ENCODE assay signal across 20 cellular contexts in the genomic region with DNA sequence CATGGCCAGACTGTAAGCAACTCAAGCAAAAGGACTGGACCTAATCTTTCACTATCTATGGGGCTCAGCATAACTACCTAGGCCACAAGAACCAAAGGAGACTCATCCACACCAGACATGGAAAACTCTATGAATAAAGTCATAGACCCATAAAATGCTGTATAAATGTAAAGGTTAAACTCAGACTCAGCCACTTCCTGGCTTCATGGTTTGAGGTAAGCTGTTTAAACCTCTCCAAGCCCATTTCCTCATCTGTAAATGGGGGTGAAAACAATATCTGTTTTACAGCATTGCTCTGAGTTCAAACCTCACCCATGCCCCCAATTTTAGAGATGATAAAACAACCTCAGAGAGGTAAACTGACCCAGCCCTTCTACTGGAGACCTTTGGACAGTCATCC. TPM values are rescaled to one million over a fixed set of nuclear protein-coding genes. Genes with fewer than 3 reads are reported as not detected.
DNase-seq lines count a peak whose midpoint lies in the region; ATAC-seq and TF ChIP-seq lines count a peak whose summit lies in the region.
"Had no signal": no experiment of that assay in that cellular context is flagged by ENCODE, and none has a peak within 500 bp of the region (broad histone marks: within the 10 kb centered on the region; RNA-seq: fewer than 3 reads in every experiment).

No MANE protein-coding gene starts in this region.

- in situ Hi-C loops in transverse colon (cut with MboI; ENCODE audit: low pct_ligation_motif_present in 1 of 4, low pct_unique_long_range_greater_than_20kb in 1 of 4, low sequenced_read_pairs in 3 of 4): no loop called here

- peak overlapping the region; percentile 1 to 38 (median 20) for H3K27ac ChIP-seq in transverse colon
- H3K27ac ChIP-seq: sigmoid colon had no signal

- H3K4me1 ChIP-seq in mucosa of descending colon (ENCODE audit: low read depth) (peaks cover 26% of the 10 kb centered on the region), transverse colon (peaks cover 12 to 44% (median 21%) of the 10 kb centered on the region in 4 donors)
- H3K4me1 ChIP-seq: BE2C had no signal

- H3K36me3 Mint-ChIP-seq in activated T-cell treated with anti-CD3 and anti-CD28 coated beads, Interleukin-2, amount 50 U/mL, for 72 hours (ENCODE audit: insufficient read depth in 2 of 2): peaks cover 0 to 2% of the 10 kb centered on the region in 2 donors
- peaks cover 3% of the 10 kb centered on the region for H3K36me3 Mint-ChIP-seq in activated CD8-positive, alpha-beta T cell treated with anti-CD3 and anti-CD28 coated beads, Interleukin-2, amount 10 ng/mL, durations not matched to agents 7 days and 5 days (ENCODE audit: low read depth)

- H3K4me1 Mint-ChIP-seq in activated T-cell treated with anti-CD3 and anti-CD28 coated beads, Interleukin-2, amount 50 U/mL, for 72 hours (ENCODE audit: low read depth): peaks cover 50% of the 10 kb centered on the region
- peaks cover 49% of the 10 kb centered on the region for H3K4me1 Mint-ChIP-seq in activated CD8-positive, alpha-beta T cell treated with anti-CD3 and anti-CD28 coated beads, Interleukin-2, amount 10 ng/mL, durations not matched to agents 7 days and 5 days (ENCODE audit: low read depth)

- H3K9me3 Mint-ChIP-seq in activated T-cell treated with anti-CD3 and anti-CD28 coated beads, Interleukin-2, amount 50 U/mL, for 72 hours: no peaks in the 10 kb centered on the region
- H3K9me3 Mint-ChIP-seq in activated CD8-positive, alpha-beta T cell treated with anti-CD3 and anti-CD28 coated beads, Interleukin-2, amount 10 ng/mL, durations not matched to agents 7 days and 5 days (ENCODE audit: insufficient read depth): no peaks in the 10 kb centered on the region

- peaks cover 7% of the 10 kb centered on the region for H3K27me3 Mint-ChIP-seq in activated T-cell treated with anti-CD3 and anti-CD28 coated beads, Interleukin-2, amount 50 U/mL, for 72 hours (ENCODE audit: low read depth)
- peaks cover 4% of the 10 kb centered on the region for H3K27me3 Mint-ChIP-seq in activated CD8-positive, alpha-beta T cell treated with anti-CD3 and anti-CD28 coated beads, Interleukin-2, amount 10 ng/mL, durations not matched to agents 7 days and 5 days (ENCODE audit: low read depth)

- TF ChIP-seq CTCF in mucosa of descending colon (IDR thresholded peaks at IDR 0.05): no peak
- no peak for TF ChIP-seq CTCF in transverse colon (IDR thresholded peaks at IDR 0.05)

- intact Hi-C loops in mucosa of descending colon (cut with DNase I, micrococcal nuclease) (no loop called here), transverse colon (cut with DNase I; ENCODE audit: low total_unique reads) (no loop called here), Right ventricle myocardium superior (cut with DNase I) (loop anchor here (10.0 kb wide), 1 partner anchor 121 kb away; the partner anchor contains the start of gene TMEM35B)

- TF ChIP-seq EP300 in transverse colon (IDR thresholded peaks at IDR 0.05; ENCODE audit: low read depth): no peak

- peak overlapping the region in 1 of 2 donors; percentile 33 for H3K4me3 Mint-ChIP-seq in activated T-cell treated with anti-CD3 and anti-CD28 coated beads, Interleukin-2, amount 50 U/mL, for 72 hours
- peak overlapping the region; percentile 39 for H3K4me3 Mint-ChIP-seq in activated CD8-positive, alpha-beta T cell treated with anti-CD3 and anti-CD28 coated beads, Interleukin-2, amount 10 ng/mL, durations not matched to agents 7 days and 5 days

- ATAC-seq in activated T-cell treated with anti-CD3 and anti-CD28 coated beads, Interleukin-2, amount 50 U/mL, for 72 hours (replicated peaks in 1 of 2): peak; percentile 4 to 7
- ATAC-seq in activated CD8-positive, alpha-beta T cell treated with anti-CD3 and anti-CD28 coated beads, Interleukin-2, amount 10 ng/mL, durations not matched to agents 7 days and 5 days: no peak
- ATAC-seq in mucosa of descending colon: peak; percentile 0
- no peak for ATAC-seq in Right ventricle myocardium superior (ENCODE audit: poor library complexity)
- no peak for ATAC-seq in GM19467 (IDR thresholded peaks at IDR 0.05; ENCODE audit: unreplicated experiment)

- DNase-seq in activated T-cell treated with anti-CD3 and anti-CD28 coated beads, Interleukin-2, amount 50 U/mL, for 72 hours: peak in 1 of 2 donors; percentile 24
- no peak for DNase-seq in activated T-cell treated with anti-CD3 and anti-CD28 coated beads, Interleukin-2, amount 50 U/mL, for 48 hours
- DNase-seq in activated CD8-positive, alpha-beta T cell treated with anti-CD3 and anti-CD28 coated beads, Interleukin-2, amount 10 ng/mL, durations not matched to agents 7 days and 5 days: peak; percentile 67
- no peak for DNase-seq in mucosa of descending colon
- no peak for DNase-seq in transverse colon
- DNase-seq in NCI-H510A (lab: John Stamatoyannopoulos, UW): no peak
- DNase-seq in Right ventricle myocardium superior: no peak
- DNase-seq: activated gamma-delta T cell treated with Interleukin-2 at 50 U/mL for 16 hours; BE2C; caudate nucleus; DMS79 treated with DMSO at 0.1 percent for 48 hours; H7; Karpas-422; NCI-H1694; NCI-H2171 treated with DMSO at 0.1 percent for 48 hours; NCI-H524 treated with DMSO at 0.1 percent for 48 hours; NK-92 treated with Interleukin-12 subunit alpha and Interleukin-12 subunit beta, amount 100 ng/mL, for 24 hours; sigmoid colon had no signal

- H3K4me3 ChIP-seq in mucosa of descending colon: no peak overlapping the region
- H3K4me3 ChIP-seq in transverse colon: no peak overlapping the region
- H3K4me3 ChIP-seq: sigmoid colon had no signal

- H3K36me3 ChIP-seq in mucosa of descending colon (ENCODE audit: low read depth) (no peaks in the 10 kb centered on the region), transverse colon (no peaks in the 10 kb centered on the region)
- H3K36me3 ChIP-seq: BE2C, sigmoid colon had no signal

- CTCF ChIA-PET in activated CD8-positive, alpha-beta T cell treated with anti-CD3 and anti-CD28 coated beads, Interleukin-2, amount 10 ng/mL, durations not matched to agents 7 days and 5 days (lab: Charles Lee): interaction anchor here (0.7 to 9.4 kb wide), 4 partner anchors 9 to 327 kb away, joined by 3 to 147 read pairs (median 5); partner anchors contain the start of gene TMEM35B

- POLR2A ChIA-PET in activated CD8-positive, alpha-beta T cell treated with anti-CD3 and anti-CD28 coated beads, Interleukin-2, amount 10 ng/mL, durations not matched to agents 7 days and 5 days (lab: Charles Lee): interaction anchor here (1.5 to 1.9 kb wide), 2 partner anchors 11 to 215 kb away, joined by 5 to 7 read pairs; no protein-coding TSS in a partner anchor

- no peak for TF ChIP-seq POLR2A in transverse colon (IDR thresholded peaks at IDR 0.05)

- H3K27ac Mint-ChIP-seq in activated T-cell treated with anti-CD3 and anti-CD28 coated beads, Interleukin-2, amount 50 U/mL, for 72 hours: peak overlapping the region; percentile 23
- peak overlapping the region; percentile 88 for H3K27ac Mint-ChIP-seq in activated CD8-positive, alpha-beta T cell treated with anti-CD3 and anti-CD28 coated beads, Interleukin-2, amount 10 ng/mL, durations not matched to agents 7 days and 5 days
- H3K27ac Mint-ChIP-seq: progenitor cell of endocrine pancreas had no signal

- H3K9me3 ChIP-seq in mucosa of descending colon: no peaks in the 10 kb centered on the region
- H3K9me3 ChIP-seq in transverse colon: no peaks in the 10 kb centered on the region
- H3K9me3 ChIP-seq: BE2C, sigmoid colon had no signal

- H3K27me3 ChIP-seq in transverse colon: no peaks in the 10 kb centered on the region
- H3K27me3 ChIP-seq: BE2C, sigmoid colon had no signal

RNA-seq across cellular contexts. Expression of gene SMIM12, which starts 4.0 kb away (rescaled TPM):
- total RNA-seq in activated T-cell treated with anti-CD3 and anti-CD28 coated beads, Interleukin-2, amount 50 U/mL, for 72 hours: 10 to 100 TPM; 50.8 to 52.8 TPM
- 10 to 100 TPM; 50.4 to 52.2 TPM for total RNA-seq in activated CD8-positive, alpha-beta T cell treated with anti-CD3 and anti-CD28 coated beads, Interleukin-2, amount 10 ng/mL, durations not matched to agents 7 days and 5 days
- total RNA-seq in mucosa of descending colon (10 to 100 TPM; 50.8 to 53.8 (median 51.8) TPM), transverse colon (10 to 100 TPM; 14.2 to 42.2 (median 31.5) TPM), Right ventricle myocardium superior (35.9 TPM)

Comparison
In these comparisons a context has a peak if more than half of its experiments do, and no peak if none do; other contexts are left out.
1. ATAC-seq: peak in activated T-cell treated with anti-CD3 and anti-CD28 coated beads, Interleukin-2, amount 50 U/mL, for 72 hours (2 of 2) and mucosa of descending colon (single experiment); none in activated CD8-positive, alpha-beta T cell treated with anti-CD3 and anti-CD28 coated beads, Interleukin-2, amount 10 ng/mL, durations not matched to agents 7 days and 5 days (single experiment), Right ventricle myocardium superior (single experiment) and GM19467 (single experiment).